Comparison of ENCODE assay signal across 33 cellular contexts in the genomic region with DNA sequence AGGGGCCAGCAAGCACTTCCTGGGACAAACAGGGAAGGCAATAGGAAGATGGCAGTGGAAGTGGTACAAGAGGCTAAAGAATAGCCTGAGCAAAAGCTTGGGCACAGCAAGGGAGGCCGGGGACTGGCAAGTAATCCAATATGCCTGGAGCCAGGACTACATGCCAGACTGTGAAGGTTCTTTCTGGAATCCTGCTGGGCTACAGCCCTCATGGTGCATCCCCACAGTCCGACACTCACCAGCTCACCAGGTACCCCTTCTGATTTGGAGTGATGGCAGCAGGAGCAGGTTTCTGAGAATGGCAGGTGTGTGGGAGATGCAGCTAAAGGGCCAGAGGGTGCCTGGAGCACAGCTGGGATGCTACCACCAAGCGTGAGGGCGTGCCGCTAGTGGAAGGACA.
"Had no signal": no experiment of that assay in that cellular context is flagged by ENCODE, and none has a peak within 500 bp of the region (broad histone marks: within the 10 kb centered on the region; RNA-seq: fewer than 3 reads in every experiment).

No MANE protein-coding gene starts in this region.

- H3K4me3 ChIP-seq: left lung, lower lobe of right lung, neural progenitor cell, ovary, right atrium auricular region, right lobe of liver, smooth muscle cell, stomach, thoracic aorta, tibial artery, upper lobe of right lung, uterus had no signal

- DNase-seq: hypothalamus; immature natural killer cell; kidney; left colon; left lung; lower lobe of right lung; mammary epithelial cell; mesendoderm; naive B cell; natural killer cell; nephron progenitor cell; occipital lobe; ovary; right lobe of liver; stimulated activated CD4-positive, alpha-beta T cell treated with anti-CD3 and anti-CD28 coated beads, Interleukin-1b, Interleukin-23, amount 100 ng/mL, for 48 hours; stimulated activated CD4-positive, alpha-beta T cell treated with anti-CD3 and anti-CD28 coated beads, Interleukin-2, amount 100 ng/mL, for 48 hours; stimulated activated CD4-positive, alpha-beta T cell treated with anti-CD3 and anti-CD28 coated beads, Interleukin-4, amount 100 ng/mL, for 4 hours; stimulated activated CD8-positive, alpha-beta memory T cell treated with anti-CD3 and anti-CD28 coated beads, Interleukin-4, amount 100 ng/mL, for 48 hours; stimulated activated naive B cell treated with anti-CD40 and anti-IgM and Interleukin-4, amounts not matched to agents 10 μg/mL and 1 μg/mL and 100 μg/mL, for 72 hours; stimulated activated naive CD8-positive, alpha-beta T cell treated with anti-CD3 and anti-CD28 coated beads, Interleukin-15, Interleukin-2, amounts not matched to agents 100 U/mL and 50 U/mL, for 24 hours; stomach; tibial artery; trophoblast cell; upper lobe of right lung; uterus had no signal

- FAIRE-seq: islet of Langerhans, kidney had no signal

- H3K4me3 Mint-ChIP-seq: immature natural killer cell; mesothelial cell of epicardium; naive B cell; natural killer cell; nephron progenitor cell; neural progenitor cell; stimulated activated naive B cell treated with anti-CD40 and anti-IgM and Interleukin-4, amounts not matched to agents 10 μg/mL and 1 μg/mL and 100 μg/mL, for 72 hours had no signal

- H3K27ac Mint-ChIP-seq: immature natural killer cell; mesothelial cell of epicardium; naive B cell; nephron progenitor cell; neural progenitor cell; progenitor cell of endocrine pancreas; stimulated activated naive B cell treated with anti-CD40 and anti-IgM and Interleukin-4, amounts not matched to agents 10 μg/mL and 1 μg/mL and 100 μg/mL, for 72 hours had no signal

- H3K9me3 Mint-ChIP-seq: immature natural killer cell; mesothelial cell of epicardium; natural killer cell; nephron progenitor cell; neural progenitor cell; stimulated activated naive B cell treated with anti-CD40 and anti-IgM and Interleukin-4, amounts not matched to agents 10 μg/mL and 1 μg/mL and 100 μg/mL, for 72 hours had no signal

- H3K4me1 Mint-ChIP-seq: naive B cell; stimulated activated naive B cell treated with anti-CD40 and anti-IgM and Interleukin-4, amounts not matched to agents 10 μg/mL and 1 μg/mL and 100 μg/mL, for 72 hours had no signal

- H3K27ac ChIP-seq: left lung, lower lobe of right lung, neural progenitor cell, neutrophil, ovary, right atrium auricular region, right lobe of liver, stomach, thoracic aorta, tibial artery, upper lobe of right lung, uterus had no signal

- H3K4me2 ChIP-seq: neural progenitor cell, smooth muscle cell had no signal

- H3K9ac ChIP-seq: neural progenitor cell had no signal

- H2AFZ ChIP-seq: neural progenitor cell had no signal

- H3K9me3 ChIP-seq: left lung, lower lobe of right lung, neutrophil, ovary, right atrium auricular region, right lobe of liver, stomach, thoracic aorta, tibial artery, upper lobe of right lung, uterus had no signal

- H3K27me3 Mint-ChIP-seq: naive B cell, progenitor cell of endocrine pancreas had no signal

- H3K27me3 ChIP-seq: left lung, neural progenitor cell, neutrophil, ovary, right atrium auricular region, right lobe of liver, stomach, tibial artery, upper lobe of right lung, uterus had no signal

- H3K4me1 ChIP-seq: left lung, lower lobe of right lung, neural progenitor cell, right atrium auricular region, right lobe of liver, stomach, tibial artery, upper lobe of right lung, uterus had no signal

- H3K36me3 Mint-ChIP-seq: immature natural killer cell; naive B cell; natural killer cell; neural progenitor cell; stimulated activated naive B cell treated with anti-CD40 and anti-IgM and Interleukin-4, amounts not matched to agents 10 μg/mL and 1 μg/mL and 100 μg/mL, for 72 hours had no signal

- H3K36me3 ChIP-seq: left lung, lower lobe of right lung, neural progenitor cell, neutrophil, ovary, right atrium auricular region, right lobe of liver, thoracic aorta, tibial artery, upper lobe of right lung, uterus had no signal
